Comparison of ENCODE assay signal across 24 cellular contexts in the genomic region with DNA sequence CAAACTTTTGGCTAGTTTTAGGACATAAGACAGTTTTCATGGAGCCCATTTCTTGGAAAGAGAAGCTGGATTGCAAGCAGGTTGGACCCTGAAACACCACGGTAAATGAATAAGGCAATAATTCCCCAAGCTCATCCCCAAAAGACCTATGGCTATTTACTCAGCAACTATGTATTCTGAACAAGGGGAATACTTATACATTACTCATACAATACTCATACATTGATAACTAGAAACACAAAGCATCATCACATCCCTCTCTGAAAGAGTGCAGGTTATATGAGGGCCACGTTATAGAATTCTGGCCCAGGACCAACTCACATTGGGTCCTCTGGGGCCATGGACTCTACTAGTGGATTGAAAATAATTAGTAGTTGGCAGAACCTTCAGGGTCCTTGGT.
"Had no signal": no experiment of that assay in that cellular context is flagged by ENCODE, and none has a peak within 500 bp of the region (broad histone marks: within the 10 kb centered on the region; RNA-seq: fewer than 3 reads in every experiment).

No MANE protein-coding gene starts in this region.

- H3K9me3 ChIP-seq: ovary, psoas muscle, right lobe of liver, sigmoid colon, stomach, thoracic aorta, tibial artery, transverse colon, upper lobe of right lung, uterus had no signal

- H3K79me2 ChIP-seq: parathyroid adenoma had no signal

- H3K27me3 ChIP-seq: neural progenitor cell, ovary, right lobe of liver, sigmoid colon, stomach, tibial artery, transverse colon, upper lobe of right lung, uterus had no signal

- H3K27ac ChIP-seq: neural progenitor cell, ovary, parathyroid adenoma, psoas muscle, right lobe of liver, sigmoid colon, stomach, thoracic aorta, tibial artery, transverse colon, upper lobe of right lung, uterus had no signal

- DNase-seq: natural killer cell; occipital lobe; ovary; posterior cingulate gyrus; psoas muscle; right cardiac atrium; right lobe of liver; sigmoid colon; small intestine; stimulated activated CD4-positive, alpha-beta T cell treated with anti-CD3 and anti-CD28 coated beads, Interleukin-15, amount 100 ng/mL, for 24 hours; stimulated activated CD4-positive, alpha-beta T cell treated with anti-CD3 and anti-CD28 coated beads, Interleukin-2, amount 100 ng/mL, for 24 hours; stimulated activated CD4-positive, alpha-beta T cell treated with anti-CD3 and anti-CD28 coated beads, Interleukin-2, amount 100 ng/mL, for 48 hours; stimulated activated CD4-positive, alpha-beta T cell treated with anti-CD3 and anti-CD28 coated beads, Interleukin-4, amount 100 ng/mL, for 24 hours; stimulated activated naive B cell treated with anti-CD40 and anti-IgM and Interleukin-4, amounts not matched to agents 10 μg/mL and 1 μg/mL and 100 μg/mL, for 72 hours; stimulated activated naive CD4-positive, alpha-beta T cell treated with Interleukin-2 at 50 U/mL for 16 hours; stomach; tibial artery; transverse colon; upper lobe of right lung; uterus had no signal

- H3K4me2 ChIP-seq: neural progenitor cell had no signal

- H3K4me1 ChIP-seq: neural progenitor cell, parathyroid adenoma, psoas muscle, right lobe of liver, sigmoid colon, stomach, tibial artery, transverse colon, upper lobe of right lung, uterus had no signal

- ATAC-seq: natural killer cell; psoas muscle; right cardiac atrium; right lobe of liver; stimulated activated effector memory CD8-positive, alpha-beta T cell treated with anti-CD3 and anti-CD28 coated beads, Interleukin-12 subunit alpha, Interleukin-12 subunit beta, amount 100 ng/mL, for 72 hours; stimulated activated naive B cell treated with anti-CD40 and anti-IgM and Interleukin-4, amounts not matched to agents 10 μg/mL and 1 μg/mL and 100 μg/mL, for 72 hours; upper lobe of right lung had no signal

- FAIRE-seq: small intestine had no signal

- H2AFZ ChIP-seq: neural progenitor cell, parathyroid adenoma had no signal

- H3K9ac ChIP-seq: neural progenitor cell, parathyroid adenoma had no signal

- H3K36me3 ChIP-seq: neural progenitor cell, ovary, right lobe of liver, sigmoid colon, stomach, thoracic aorta, tibial artery, transverse colon, upper lobe of right lung, uterus had no signal

- H3K4me3 ChIP-seq: neural progenitor cell, ovary, psoas muscle, right lobe of liver, sigmoid colon, stomach, thoracic aorta, tibial artery, transverse colon, upper lobe of right lung, uterus had no signal
